In genomic region chr4:21697583-21697982, GRCh38 we compare ENCODE assay signal across 14 cellular contexts.
DNase-seq lines count a peak whose midpoint lies in the region; ATAC-seq and TF ChIP-seq lines count a peak whose summit lies in the region.
"Had no signal": no experiment of that assay in that cellular context is flagged by ENCODE, and none has a peak within 500 bp of the region (broad histone marks: within the 10 kb centered on the region; RNA-seq: fewer than 3 reads in every experiment).

No MANE protein-coding gene starts in this region.

- H3K4me2 ChIP-seq in PC-9 = peak overlapping the region; percentile 23; the same call in 1 of the 2 replicates

- no peaks in the 10 kb centered on the region for H3K9me2 ChIP-seq in PC-9 (ENCODE audit: insufficient read depth)

- no peaks in the 10 kb centered on the region for H3K4me1 ChIP-seq in PC-9 (replicated peaks; ENCODE audit: insufficient read depth)
- no peaks in the 10 kb centered on the region for H3K4me1 ChIP-seq in suprapubic skin

- no peak overlapping the region for H3K4me3 ChIP-seq in PC-9
- H3K4me3 ChIP-seq in suprapubic skin = no peak overlapping the region
- H3K4me3 ChIP-seq: K562, thoracic aorta had no signal

- no peak overlapping the region for H2AFZ ChIP-seq in PC-9

- H3K9me3 Mint-ChIP-seq in glutamatergic neuron (ENCODE audit: unreplicated experiment) = no peaks in the 10 kb centered on the region
- H3K9me3 Mint-ChIP-seq in stimulated activated effector memory CD8-positive, alpha-beta T cell treated with anti-CD3 and anti-CD28 coated beads, Interleukin-12 subunit alpha, Interleukin-12 subunit beta, amount 100 ng/mL, for 72 hours = peaks cover 3% of the 10 kb centered on the region

- no peaks in the 10 kb centered on the region for H3K79me2 ChIP-seq in PC-9 (ENCODE audit: low read depth)

- no peak for ATAC-seq in stimulated activated effector memory CD8-positive, alpha-beta T cell treated with anti-CD3 and anti-CD28 coated beads, Interleukin-12 subunit alpha, Interleukin-12 subunit beta, amount 100 ng/mL, for 72 hours
- ATAC-seq: K562, Panc1 had no signal

- 18% methylated on average over 10 of the region's 10 CpGs for WGBS in suprapubic skin

- H3K27me3 ChIP-seq in PC-9 (ENCODE audit: insufficient read depth, low read depth) (no peaks in the 10 kb centered on the region), suprapubic skin (peaks cover 5% of the 10 kb centered on the region)

- POLR2A ChIA-PET in PC-9 (lab: Charles Lee; ENCODE audit: unreplicated experiment) = interaction anchor here (0.6 kb wide), 1 partner anchor 24 kb away, joined by 3 read pairs; no protein-coding TSS in a partner anchor

- H3K27ac Mint-ChIP-seq in glutamatergic neuron (ENCODE audit: unreplicated experiment) = no peak overlapping the region
- no peak overlapping the region for H3K27ac Mint-ChIP-seq in stimulated activated effector memory CD8-positive, alpha-beta T cell treated with anti-CD3 and anti-CD28 coated beads, Interleukin-12 subunit alpha, Interleukin-12 subunit beta, amount 100 ng/mL, for 72 hours
- H3K27ac Mint-ChIP-seq: activated CD4-positive, alpha-beta memory T cell treated with anti-CD3 and anti-CD28 coated beads, Interleukin-2, amount 10 ng/mL, durations not matched to agents 7 days and 5 days had no signal

- CTCF ChIA-PET in PC-9 (lab: Charles Lee) = interaction anchor here (0.7 kb wide), 1 partner anchor 26 kb away, joined by 11 read pairs; no protein-coding TSS in a partner anchor

- peak overlapping the region; percentile 45 for H3K4me3 Mint-ChIP-seq in glutamatergic neuron (ENCODE audit: unreplicated experiment)
- H3K4me3 Mint-ChIP-seq in stimulated activated effector memory CD8-positive, alpha-beta T cell treated with anti-CD3 and anti-CD28 coated beads, Interleukin-12 subunit alpha, Interleukin-12 subunit beta, amount 100 ng/mL, for 72 hours = no peak overlapping the region
- H3K4me3 Mint-ChIP-seq: activated CD4-positive, alpha-beta memory T cell treated with anti-CD3 and anti-CD28 coated beads, Interleukin-2, amount 10 ng/mL, durations not matched to agents 7 days and 5 days; naive B cell had no signal

- H3K9me3 ChIP-seq in PC-9 (ENCODE audit: insufficient read depth, low read depth) = no peaks in the 10 kb centered on the region
- H3K9me3 ChIP-seq in suprapubic skin = no peaks in the 10 kb centered on the region
- H3K9me3 ChIP-seq: thoracic aorta had no signal

- TF ChIP-seq POLR2A in suprapubic skin (IDR thresholded peaks at IDR 0.05) = no peak

- intact Hi-C loops in PC-9 (cut with micrococcal nuclease; ENCODE audit: unreplicated experiment) = no loop called here

- TF ChIP-seq CTCF in PC-9 (conservative IDR thresholded peaks at IDR 0.05) (no peak), glutamatergic neuron (IDR thresholded peaks at IDR 0.05; ENCODE audit: partially characterized antibody, unreplicated experiment) (no peak), suprapubic skin (IDR thresholded peaks at IDR 0.05) (no peak)

- H4K20me1 ChIP-seq in PC-9 (ENCODE audit: insufficient read depth) = no peaks in the 10 kb centered on the region

- H3F3A ChIP-seq in PC-9 (ENCODE audit: insufficient read depth, low read depth) = no peaks in the 10 kb centered on the region

- no peaks in the 10 kb centered on the region for H3K27me3 Mint-ChIP-seq in glutamatergic neuron (ENCODE audit: unreplicated experiment)
- H3K27me3 Mint-ChIP-seq: activated CD4-positive, alpha-beta memory T cell treated with anti-CD3 and anti-CD28 coated beads, Interleukin-2, amount 10 ng/mL, durations not matched to agents 7 days and 5 days had no signal

- TF ChIP-seq EP300 in suprapubic skin (IDR thresholded peaks at IDR 0.05) = no peak

- no peaks in the 10 kb centered on the region for H3K36me3 Mint-ChIP-seq in glutamatergic neuron (ENCODE audit: unreplicated experiment)
- H3K36me3 Mint-ChIP-seq in stimulated activated effector memory CD8-positive, alpha-beta T cell treated with anti-CD3 and anti-CD28 coated beads, Interleukin-12 subunit alpha, Interleukin-12 subunit beta, amount 100 ng/mL, for 72 hours = no peaks in the 10 kb centered on the region
- H3K36me3 Mint-ChIP-seq: naive B cell had no signal

- DNase-seq in NCI-H1417 (lab: John Stamatoyannopoulos, UW) = peak in 2 of 3 experiments; percentile 27 to 56
- DNase-seq in NCI-H1417 treated with DMSO at 0.1 percent for 48 hours (lab: John Stamatoyannopoulos, UW) = no peak
- DNase-seq in PC-9 = peak in 1 of 2 experiments; percentile 63
- peak; percentile 54 for DNase-seq in glutamatergic neuron
- peak; percentile 8 for DNase-seq in pons (ENCODE audit: low spot score)
- DNase-seq in stimulated activated effector memory CD8-positive, alpha-beta T cell treated with anti-CD3 and anti-CD28 coated beads, Interleukin-12 subunit alpha, Interleukin-12 subunit beta, amount 100 ng/mL, for 72 hours (ENCODE audit: low spot score in 2 of 2) = no peak
- no peak for DNase-seq in suprapubic skin (ENCODE audit: low spot score in 2 of 2)
- no peak for DNase-seq in OCI-M2 (lab: John Stamatoyannopoulos, UW; ENCODE audit: unreplicated experiment)
- DNase-seq: activated CD4-positive, alpha-beta memory T cell treated with anti-CD3 and anti-CD28 coated beads, Interleukin-2, amount 10 ng/mL, durations not matched to agents 7 days and 5 days; naive B cell had no signal

- no peaks in the 10 kb centered on the region for H3K36me3 ChIP-seq in PC-9 (ENCODE audit: low read depth)
- no peaks in the 10 kb centered on the region for H3K36me3 ChIP-seq in suprapubic skin
- H3K36me3 ChIP-seq: thoracic aorta had no signal

- H3K27ac ChIP-seq in PC-9 (no peak overlapping the region), suprapubic skin (no peak overlapping the region)
- H3K27ac ChIP-seq: 22Rv1, thoracic aorta had no signal

- peaks cover 13% of the 10 kb centered on the region for H3K4me1 Mint-ChIP-seq in glutamatergic neuron (ENCODE audit: low read depth, unreplicated experiment)
- H3K4me1 Mint-ChIP-seq in stimulated activated effector memory CD8-positive, alpha-beta T cell treated with anti-CD3 and anti-CD28 coated beads, Interleukin-12 subunit alpha, Interleukin-12 subunit beta, amount 100 ng/mL, for 72 hours = no peaks in the 10 kb centered on the region
- H3K4me1 Mint-ChIP-seq: activated CD4-positive, alpha-beta memory T cell treated with anti-CD3 and anti-CD28 coated beads, Interleukin-2, amount 10 ng/mL, durations not matched to agents 7 days and 5 days; naive B cell had no signal

- BruUV-seq in PC-9 (replicated peaks; lab: Mats Ljungman, UMichigan) = no TSS peak

Comparison
In these comparisons a context has a peak if more than half of its experiments do, and no peak if none do; other contexts are left out.
1. DNase-seq: peak in NCI-H1417 (2 of 3), glutamatergic neuron (single experiment) and pons (single experiment); none in NCI-H1417 treated with DMSO at 0.1 percent for 48 hours (single experiment), stimulated activated effector memory CD8-positive, alpha-beta T cell treated with anti-CD3 and anti-CD28 coated beads, Interleukin-12 subunit alpha, Interleukin-12 subunit beta, amount 100 ng/mL, for 72 hours (0 of 2), suprapubic skin (0 of 2) and OCI-M2 (single experiment).